ENCODE assay signal across 1 cellular context in the genomic region with DNA sequence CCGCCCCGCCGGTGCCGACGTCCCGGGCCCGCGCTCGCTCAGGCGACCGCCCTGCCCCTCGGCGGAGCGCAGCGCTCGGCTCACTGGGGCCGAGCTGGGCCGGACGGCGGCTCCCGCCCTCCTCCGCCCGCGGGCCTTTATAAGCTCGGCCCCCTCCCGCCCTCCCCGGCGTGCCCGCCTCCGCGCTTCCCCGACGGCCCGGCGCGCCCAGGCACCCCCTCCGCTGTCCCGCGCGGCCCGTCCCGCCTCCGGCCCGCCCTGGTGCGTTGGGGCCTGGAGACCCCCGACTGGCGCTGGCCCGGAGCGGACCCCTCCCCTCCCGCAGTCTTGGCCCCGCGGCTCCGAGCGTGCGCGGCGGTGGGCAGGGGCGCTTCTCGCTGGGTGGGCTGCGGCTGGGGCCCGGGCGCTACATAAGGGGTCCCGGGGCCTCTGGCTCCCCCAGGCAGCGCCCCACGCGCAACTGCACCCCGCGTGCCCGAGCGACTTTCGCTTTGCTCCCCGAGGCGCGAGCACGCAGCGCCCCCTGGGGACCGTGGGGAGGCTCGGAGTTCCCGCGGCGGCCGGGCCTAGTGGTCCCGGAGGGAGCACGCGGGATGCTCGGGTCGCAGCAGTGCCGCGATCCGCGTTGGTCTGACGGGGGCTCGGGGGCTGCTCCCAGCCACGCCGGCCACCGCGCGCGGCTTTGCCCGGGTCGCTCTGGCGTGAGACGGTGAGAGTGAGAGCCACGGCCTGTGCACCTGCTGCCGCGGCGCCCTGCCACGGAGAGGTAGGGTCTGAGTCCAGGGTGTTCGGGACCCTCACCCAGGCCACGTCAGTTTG.
TF ChIP-seq lines count a peak whose summit lies in the region.

A gene with protein sequence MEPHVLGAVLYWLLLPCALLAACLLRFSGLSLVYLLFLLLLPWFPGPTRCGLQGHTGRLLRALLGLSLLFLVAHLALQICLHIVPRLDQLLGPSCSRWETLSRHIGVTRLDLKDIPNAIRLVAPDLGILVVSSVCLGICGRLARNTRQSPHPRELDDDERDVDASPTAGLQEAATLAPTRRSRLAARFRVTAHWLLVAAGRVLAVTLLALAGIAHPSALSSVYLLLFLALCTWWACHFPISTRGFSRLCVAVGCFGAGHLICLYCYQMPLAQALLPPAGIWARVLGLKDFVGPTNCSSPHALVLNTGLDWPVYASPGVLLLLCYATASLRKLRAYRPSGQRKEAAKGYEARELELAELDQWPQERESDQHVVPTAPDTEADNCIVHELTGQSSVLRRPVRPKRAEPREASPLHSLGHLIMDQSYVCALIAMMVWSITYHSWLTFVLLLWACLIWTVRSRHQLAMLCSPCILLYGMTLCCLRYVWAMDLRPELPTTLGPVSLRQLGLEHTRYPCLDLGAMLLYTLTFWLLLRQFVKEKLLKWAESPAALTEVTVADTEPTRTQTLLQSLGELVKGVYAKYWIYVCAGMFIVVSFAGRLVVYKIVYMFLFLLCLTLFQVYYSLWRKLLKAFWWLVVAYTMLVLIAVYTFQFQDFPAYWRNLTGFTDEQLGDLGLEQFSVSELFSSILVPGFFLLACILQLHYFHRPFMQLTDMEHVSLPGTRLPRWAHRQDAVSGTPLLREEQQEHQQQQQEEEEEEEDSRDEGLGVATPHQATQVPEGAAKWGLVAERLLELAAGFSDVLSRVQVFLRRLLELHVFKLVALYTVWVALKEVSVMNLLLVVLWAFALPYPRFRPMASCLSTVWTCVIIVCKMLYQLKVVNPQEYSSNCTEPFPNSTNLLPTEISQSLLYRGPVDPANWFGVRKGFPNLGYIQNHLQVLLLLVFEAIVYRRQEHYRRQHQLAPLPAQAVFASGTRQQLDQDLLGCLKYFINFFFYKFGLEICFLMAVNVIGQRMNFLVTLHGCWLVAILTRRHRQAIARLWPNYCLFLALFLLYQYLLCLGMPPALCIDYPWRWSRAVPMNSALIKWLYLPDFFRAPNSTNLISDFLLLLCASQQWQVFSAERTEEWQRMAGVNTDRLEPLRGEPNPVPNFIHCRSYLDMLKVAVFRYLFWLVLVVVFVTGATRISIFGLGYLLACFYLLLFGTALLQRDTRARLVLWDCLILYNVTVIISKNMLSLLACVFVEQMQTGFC (N-terminal part only) (minus strand): TSS at position 115 of the 819 bp plus-strand sequence. CDS start 256 bp downstream, outside the sequence.

TF ChIP-seq in HepG2, 621 proteins besides CTCF, POLR2A, EP300 and RAD21 (continued from another document and continues in another):
- TF ChIP-seq, protein P1, sequence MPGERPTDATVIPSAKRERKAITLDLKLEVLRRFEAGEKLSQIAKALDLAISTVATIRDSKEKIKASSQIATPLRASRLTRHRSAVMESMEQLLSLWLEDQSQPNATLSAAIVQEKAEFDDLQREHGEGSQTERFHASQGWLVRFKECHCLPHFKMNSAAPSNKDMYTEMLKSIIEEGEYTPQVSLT (CRISPR knock-in tag; IDR thresholded peaks at IDR 0.05; ENCODE audit: borderline replicate concordance, low read depth) = no peak
- TF ChIP-seq, protein P2, sequence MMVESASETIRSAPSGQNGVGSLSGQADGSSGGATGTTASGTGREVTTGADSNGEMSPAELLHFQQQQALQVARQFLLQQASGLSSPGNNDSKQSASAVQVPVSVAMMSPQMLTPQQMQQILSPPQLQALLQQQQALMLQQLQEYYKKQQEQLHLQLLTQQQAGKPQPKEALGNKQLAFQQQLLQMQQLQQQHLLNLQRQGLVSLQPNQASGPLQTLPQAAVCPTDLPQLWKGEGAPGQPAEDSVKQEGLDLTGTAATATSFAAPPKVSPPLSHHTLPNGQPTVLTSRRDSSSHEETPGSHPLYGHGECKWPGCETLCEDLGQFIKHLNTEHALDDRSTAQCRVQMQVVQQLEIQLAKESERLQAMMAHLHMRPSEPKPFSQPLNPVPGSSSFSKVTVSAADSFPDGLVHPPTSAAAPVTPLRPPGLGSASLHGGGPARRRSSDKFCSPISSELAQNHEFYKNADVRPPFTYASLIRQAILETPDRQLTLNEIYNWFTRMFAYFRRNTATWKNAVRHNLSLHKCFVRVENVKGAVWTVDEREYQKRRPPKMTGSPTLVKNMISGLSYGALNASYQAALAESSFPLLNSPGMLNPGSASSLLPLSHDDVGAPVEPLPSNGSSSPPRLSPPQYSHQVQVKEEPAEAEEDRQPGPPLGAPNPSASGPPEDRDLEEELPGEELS (CRISPR knock-in tag; IDR thresholded peaks at IDR 0.05) = no peak; the same call in 1 of the 2 replicates
- TF ChIP-seq FOXK2 (IDR thresholded peaks at IDR 0.05) (no peak), TOE1 (CRISPR knock-in tag; IDR thresholded peaks at IDR 0.05) (0 out of 2 replicates have a peak, but pooled peaks have one; percentile 46), HDAC6 (IDR thresholded peaks at IDR 0.05; ENCODE audit: low read depth, low read length) (no peak), ZNF329 (CRISPR knock-in tag; IDR thresholded peaks at IDR 0.05; ENCODE audit: low read depth) (peak; percentile 74; the same call in 1 of the 2 replicates), CHD2 (IDR thresholded peaks at IDR 0.05; ENCODE audit: low read depth, low read length) (no peak), CREM (IDR thresholded peaks at IDR 0.05) (no peak), CREM (CRISPR knock-in tag; IDR thresholded peaks at IDR 0.05) (no peak), MZF1 (CRISPR knock-in tag; IDR thresholded peaks at IDR 0.05; ENCODE audit: borderline replicate concordance) (no peak), IKZF1 (IDR thresholded peaks at IDR 0.05) (no peak), ZBTB3 (CRISPR knock-in tag; IDR thresholded peaks at IDR 0.05; ENCODE audit: borderline replicate concordance, low read depth) (peak; percentile 37; the same call in 1 of the 2 replicates), KMT2B (CRISPR knock-in tag; IDR thresholded peaks at IDR 0.05) (peak; percentile 30; the same call in 1 of the 2 replicates), RBM39 (IDR thresholded peaks at IDR 0.05; ENCODE audit: low read depth, low read length, poor library complexity, severe bottlenecking) (peak; percentile 74), ZNF678 (CRISPR knock-in tag; IDR thresholded peaks at IDR 0.05) (0 out of 2 replicates have a peak, but pooled peaks have one; percentile 35), NR2F2 (IDR thresholded peaks at IDR 0.05; ENCODE audit: borderline replicate concordance, low read depth) (no peak), ZNF607 (CRISPR knock-in tag; IDR thresholded peaks at IDR 0.05; ENCODE audit: borderline replicate concordance) (peak; percentile 46; the same call in 1 of the 2 replicates), ZNF749 (CRISPR knock-in tag; IDR thresholded peaks at IDR 0.05; ENCODE audit: borderline replicate concordance) (no peak; the same call in 1 of the 2 replicates), ZNF256 (CRISPR knock-in tag; conservative IDR thresholded peaks at IDR 0.05) (no peak), ZNF20 (CRISPR knock-in tag; IDR thresholded peaks at IDR 0.05) (no peak), ZNF83 (CRISPR knock-in tag; IDR thresholded peaks at IDR 0.05; ENCODE audit: borderline replicate concordance) (peak; percentile 55), ZNF788 (CRISPR knock-in tag; IDR thresholded peaks at IDR 0.05; ENCODE audit: borderline replicate concordance) (peak; percentile 87; the same call in 1 of the 2 replicates), BHLHE40 (IDR thresholded peaks at IDR 0.05; ENCODE audit: low read length) (peak; percentile 33; the same call in 1 of the 2 replicates), HOXA5 (CRISPR knock-in tag; IDR thresholded peaks at IDR 0.05) (peak; percentile 61; the same call in 1 of the 2 replicates), ZKSCAN8 (CRISPR knock-in tag; IDR thresholded peaks at IDR 0.05; ENCODE audit: borderline replicate concordance) (no peak), ZNF350 (CRISPR knock-in tag; IDR thresholded peaks at IDR 0.05; ENCODE audit: borderline replicate concordance, low read depth) (peak; percentile 58), NFKB2 (CRISPR knock-in tag; IDR thresholded peaks at IDR 0.05; ENCODE audit: borderline replicate concordance) (peak; percentile 87; the same call in 1 of the 2 replicates)
- TF ChIP-seq, protein P3, sequence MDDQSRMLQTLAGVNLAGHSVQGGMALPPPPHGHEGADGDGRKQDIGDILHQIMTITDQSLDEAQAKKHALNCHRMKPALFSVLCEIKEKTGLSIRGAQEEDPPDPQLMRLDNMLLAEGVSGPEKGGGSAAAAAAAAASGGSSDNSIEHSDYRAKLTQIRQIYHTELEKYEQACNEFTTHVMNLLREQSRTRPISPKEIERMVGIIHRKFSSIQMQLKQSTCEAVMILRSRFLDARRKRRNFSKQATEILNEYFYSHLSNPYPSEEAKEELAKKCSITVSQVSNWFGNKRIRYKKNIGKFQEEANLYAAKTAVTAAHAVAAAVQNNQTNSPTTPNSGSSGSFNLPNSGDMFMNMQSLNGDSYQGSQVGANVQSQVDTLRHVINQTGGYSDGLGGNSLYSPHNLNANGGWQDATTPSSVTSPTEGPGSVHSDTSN (CRISPR knock-in tag; IDR thresholded peaks at IDR 0.05; ENCODE audit: borderline replicate concordance) = 0 out of 2 replicates have a peak, but pooled peaks have one; percentile 47
- TF ChIP-seq, protein P4, sequence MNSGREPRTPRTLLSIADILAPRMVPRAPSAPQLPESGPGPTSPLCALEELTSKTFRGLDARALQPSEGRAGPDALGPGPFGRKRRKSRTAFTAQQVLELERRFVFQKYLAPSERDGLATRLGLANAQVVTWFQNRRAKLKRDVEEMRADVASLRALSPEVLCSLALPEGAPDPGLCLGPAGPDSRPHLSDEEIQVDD (CRISPR knock-in tag; IDR thresholded peaks at IDR 0.05; ENCODE audit: borderline replicate concordance) = no peak; the same call in 1 of the 2 replicates
- TF ChIP-seq, protein P5, sequence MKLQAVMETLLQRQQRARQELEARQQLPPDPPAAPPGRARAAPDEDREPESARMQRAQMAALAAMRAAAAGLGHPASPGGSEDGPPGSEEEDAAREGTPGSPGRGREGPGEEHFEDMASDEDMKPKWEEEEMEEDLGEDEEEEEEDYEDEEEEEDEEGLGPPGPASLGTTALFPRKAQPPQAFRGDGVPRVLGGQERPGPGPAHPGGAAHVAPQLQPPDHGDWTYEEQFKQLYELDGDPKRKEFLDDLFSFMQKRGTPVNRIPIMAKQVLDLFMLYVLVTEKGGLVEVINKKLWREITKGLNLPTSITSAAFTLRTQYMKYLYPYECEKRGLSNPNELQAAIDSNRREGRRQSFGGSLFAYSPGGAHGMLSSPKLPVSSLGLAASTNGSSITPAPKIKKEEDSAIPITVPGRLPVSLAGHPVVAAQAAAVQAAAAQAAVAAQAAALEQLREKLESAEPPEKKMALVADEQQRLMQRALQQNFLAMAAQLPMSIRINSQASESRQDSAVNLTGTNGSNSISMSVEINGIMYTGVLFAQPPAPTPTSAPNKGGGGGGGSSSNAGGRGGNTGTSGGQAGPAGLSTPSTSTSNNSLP (IDR thresholded peaks at IDR 0.05; ENCODE audit: low read depth, low read length) = no peak
- TF ChIP-seq, protein P6, sequence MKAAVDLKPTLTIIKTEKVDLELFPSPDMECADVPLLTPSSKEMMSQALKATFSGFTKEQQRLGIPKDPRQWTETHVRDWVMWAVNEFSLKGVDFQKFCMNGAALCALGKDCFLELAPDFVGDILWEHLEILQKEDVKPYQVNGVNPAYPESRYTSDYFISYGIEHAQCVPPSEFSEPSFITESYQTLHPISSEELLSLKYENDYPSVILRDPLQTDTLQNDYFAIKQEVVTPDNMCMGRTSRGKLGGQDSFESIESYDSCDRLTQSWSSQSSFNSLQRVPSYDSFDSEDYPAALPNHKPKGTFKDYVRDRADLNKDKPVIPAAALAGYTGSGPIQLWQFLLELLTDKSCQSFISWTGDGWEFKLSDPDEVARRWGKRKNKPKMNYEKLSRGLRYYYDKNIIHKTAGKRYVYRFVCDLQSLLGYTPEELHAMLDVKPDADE (CRISPR knock-in tag; IDR thresholded peaks at IDR 0.05) = peak; percentile 68
- TF ChIP-seq, protein P7, sequence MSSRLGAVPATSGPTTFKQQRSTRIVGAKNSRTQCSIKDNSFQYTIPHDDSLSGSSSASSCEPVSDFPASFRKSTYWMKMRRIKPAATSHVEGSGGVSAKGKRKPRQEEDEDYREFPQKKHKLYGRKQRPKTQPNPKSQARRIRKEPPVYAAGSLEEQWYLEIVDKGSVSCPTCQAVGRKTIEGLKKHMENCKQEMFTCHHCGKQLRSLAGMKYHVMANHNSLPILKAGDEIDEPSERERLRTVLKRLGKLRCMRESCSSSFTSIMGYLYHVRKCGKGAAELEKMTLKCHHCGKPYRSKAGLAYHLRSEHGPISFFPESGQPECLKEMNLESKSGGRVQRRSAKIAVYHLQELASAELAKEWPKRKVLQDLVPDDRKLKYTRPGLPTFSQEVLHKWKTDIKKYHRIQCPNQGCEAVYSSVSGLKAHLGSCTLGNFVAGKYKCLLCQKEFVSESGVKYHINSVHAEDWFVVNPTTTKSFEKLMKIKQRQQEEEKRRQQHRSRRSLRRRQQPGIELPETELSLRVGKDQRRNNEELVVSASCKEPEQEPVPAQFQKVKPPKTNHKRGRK (CRISPR knock-in tag; IDR thresholded peaks at IDR 0.05) = 0 out of 2 replicates have a peak, but pooled peaks have one; percentile 40
- TF ChIP-seq, protein P8, sequence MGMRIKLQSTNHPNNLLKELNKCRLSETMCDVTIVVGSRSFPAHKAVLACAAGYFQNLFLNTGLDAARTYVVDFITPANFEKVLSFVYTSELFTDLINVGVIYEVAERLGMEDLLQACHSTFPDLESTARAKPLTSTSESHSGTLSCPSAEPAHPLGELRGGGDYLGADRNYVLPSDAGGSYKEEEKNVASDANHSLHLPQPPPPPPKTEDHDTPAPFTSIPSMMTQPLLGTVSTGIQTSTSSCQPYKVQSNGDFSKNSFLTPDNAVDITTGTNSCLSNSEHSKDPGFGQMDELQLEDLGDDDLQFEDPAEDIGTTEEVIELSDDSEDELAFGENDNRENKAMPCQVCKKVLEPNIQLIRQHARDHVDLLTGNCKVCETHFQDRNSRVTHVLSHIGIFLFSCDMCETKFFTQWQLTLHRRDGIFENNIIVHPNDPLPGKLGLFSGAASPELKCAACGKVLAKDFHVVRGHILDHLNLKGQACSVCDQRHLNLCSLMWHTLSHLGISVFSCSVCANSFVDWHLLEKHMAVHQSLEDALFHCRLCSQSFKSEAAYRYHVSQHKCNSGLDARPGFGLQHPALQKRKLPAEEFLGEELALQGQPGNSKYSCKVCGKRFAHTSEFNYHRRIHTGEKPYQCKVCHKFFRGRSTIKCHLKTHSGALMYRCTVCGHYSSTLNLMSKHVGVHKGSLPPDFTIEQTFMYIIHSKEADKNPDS (CRISPR knock-in tag; IDR thresholded peaks at IDR 0.05) = peak; percentile 85; the same call in 1 of the 2 replicates
- TF ChIP-seq, protein P9, sequence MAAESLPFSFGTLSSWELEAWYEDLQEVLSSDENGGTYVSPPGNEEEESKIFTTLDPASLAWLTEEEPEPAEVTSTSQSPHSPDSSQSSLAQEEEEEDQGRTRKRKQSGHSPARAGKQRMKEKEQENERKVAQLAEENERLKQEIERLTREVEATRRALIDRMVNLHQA (CRISPR knock-in tag; IDR thresholded peaks at IDR 0.05) = no peak
